Comparison of ENCODE assay signal across 24 cellular contexts in the genomic region with DNA sequence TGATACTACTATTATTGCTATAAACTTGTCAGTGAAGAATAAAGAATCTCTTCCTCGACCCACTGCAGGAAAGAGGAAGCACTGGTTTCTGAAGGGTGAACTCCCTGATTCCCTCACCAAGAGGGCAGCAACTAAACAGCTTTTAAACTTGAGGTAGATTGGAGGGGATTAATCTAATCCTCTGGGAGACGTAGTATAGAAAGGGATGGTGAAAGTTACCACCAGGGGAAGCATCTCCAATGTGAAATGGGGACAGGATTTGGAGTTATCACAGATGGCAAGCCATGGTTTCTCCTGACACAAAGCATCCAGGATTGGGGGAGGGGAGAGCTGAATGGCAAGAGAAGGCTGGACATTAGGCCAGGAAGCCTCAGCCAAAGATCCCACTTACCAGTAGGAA.
"Had no signal": no experiment of that assay in that cellular context is flagged by ENCODE, and none has a peak within 500 bp of the region (broad histone marks: within the 10 kb centered on the region; RNA-seq: fewer than 3 reads in every experiment).

No MANE protein-coding gene starts in this region.

- H3K4me1 Mint-ChIP-seq: naive thymus-derived CD4-positive, alpha-beta T cell; neural progenitor cell; stimulated activated effector memory CD8-positive, alpha-beta T cell treated with anti-CD3 and anti-CD28 coated beads, Interleukin-12 subunit alpha, Interleukin-12 subunit beta, amount 100 ng/mL, for 72 hours had no signal

- H3K36me3 Mint-ChIP-seq: naive thymus-derived CD4-positive, alpha-beta T cell; stimulated activated effector memory CD8-positive, alpha-beta T cell treated with anti-CD3 and anti-CD28 coated beads, Interleukin-12 subunit alpha, Interleukin-12 subunit beta, amount 100 ng/mL, for 72 hours; type B pancreatic cell had no signal

- ATAC-seq: left lobe of liver; naive thymus-derived CD4-positive, alpha-beta T cell; stimulated activated effector memory CD8-positive, alpha-beta T cell treated with anti-CD3 and anti-CD28 coated beads, Interleukin-12 subunit alpha, Interleukin-12 subunit beta, amount 100 ng/mL, for 72 hours had no signal

- H3K4me1 ChIP-seq: colonic mucosa, parathyroid adenoma, right atrium auricular region, sigmoid colon, stomach had no signal

- DNase-seq: colonic mucosa; dermis blood vessel endothelial cell; effector memory CD4-positive, alpha-beta T cell; kidney; mesenchymal stem cell; midbrain; naive thymus-derived CD4-positive, alpha-beta T cell; sigmoid colon; stimulated activated CD4-positive, alpha-beta T cell treated with anti-CD3 and anti-CD28 coated beads, Interleukin-2, amount 100 ng/mL, for 24 hours; stimulated activated CD4-positive, alpha-beta T cell treated with anti-CD3 and anti-CD28 coated beads, Interleukin-4, amount 100 ng/mL, for 24 hours; stimulated activated naive CD4-positive, alpha-beta T cell treated with Interleukin-2 at 50 U/mL for 16 hours; stomach; thyroid gland had no signal

- H3K27me3 ChIP-seq: colonic mucosa, neural progenitor cell, right atrium auricular region, sigmoid colon, stomach, thyroid gland had no signal

- H3K9me3 ChIP-seq: colonic mucosa, right atrium auricular region, sigmoid colon, stomach, thyroid gland had no signal

- H3K4me3 ChIP-seq: colonic mucosa, lung, neural progenitor cell, right atrium auricular region, sigmoid colon, stomach, thyroid gland had no signal

- H3K27ac ChIP-seq: colonic mucosa, neural progenitor cell, parathyroid adenoma, right atrium auricular region, sigmoid colon, stomach, thyroid gland had no signal

- H3K4me3 Mint-ChIP-seq: naive thymus-derived CD4-positive, alpha-beta T cell; nephron; neural progenitor cell; stimulated activated effector memory CD8-positive, alpha-beta T cell treated with anti-CD3 and anti-CD28 coated beads, Interleukin-12 subunit alpha, Interleukin-12 subunit beta, amount 100 ng/mL, for 72 hours; type B pancreatic cell had no signal

- FAIRE-seq: endometrium, frontal cortex, kidney had no signal

- H3K9ac ChIP-seq: neural progenitor cell, parathyroid adenoma had no signal

- H3K27me3 Mint-ChIP-seq: progenitor cell of endocrine pancreas, type B pancreatic cell had no signal

- H3K36me3 ChIP-seq: colonic mucosa, neural progenitor cell, right atrium auricular region, sigmoid colon, stomach, thyroid gland had no signal

- H3K9me3 Mint-ChIP-seq: naive thymus-derived CD4-positive, alpha-beta T cell; nephron; stimulated activated effector memory CD8-positive, alpha-beta T cell treated with anti-CD3 and anti-CD28 coated beads, Interleukin-12 subunit alpha, Interleukin-12 subunit beta, amount 100 ng/mL, for 72 hours had no signal

- H3K27ac Mint-ChIP-seq: naive thymus-derived CD4-positive, alpha-beta T cell; nephron; neural progenitor cell; progenitor cell of endocrine pancreas; stimulated activated effector memory CD8-positive, alpha-beta T cell treated with anti-CD3 and anti-CD28 coated beads, Interleukin-12 subunit alpha, Interleukin-12 subunit beta, amount 100 ng/mL, for 72 hours; type B pancreatic cell had no signal
